1 cellular context compared by ENCODE assay signal in genomic region chr2:47720559-47720958, GRCh38.
TF ChIP-seq lines count a peak whose summit lies in the region.

No MANE protein-coding gene starts in this region.

TF ChIP-seq in WTC11, 78 proteins besides CTCF, POLR2A, EP300 and RAD21 (continued from another document):
- no peak for TF ChIP-seq AFF4 (CRISPR knock-in tag; IDR thresholded peaks at IDR 0.05; ENCODE audit: borderline replicate concordance)
- TF ChIP-seq ZNF532 (CRISPR knock-in tag; IDR thresholded peaks at IDR 0.05; ENCODE audit: borderline replicate concordance): no peak
- no peak for TF ChIP-seq HMGA2 (CRISPR knock-in tag; IDR thresholded peaks at IDR 0.05)
- TF ChIP-seq SOX15 (CRISPR knock-in tag; IDR thresholded peaks at IDR 0.05): no peak
- no peak for TF ChIP-seq ZNF396 (CRISPR knock-in tag; IDR thresholded peaks at IDR 0.05; ENCODE audit: borderline replicate concordance)
- TF ChIP-seq SMAD3 (CRISPR knock-in tag; IDR thresholded peaks at IDR 0.05; ENCODE audit: borderline replicate concordance): no peak
- no peak for TF ChIP-seq ARID4B (CRISPR knock-in tag; IDR thresholded peaks at IDR 0.05; ENCODE audit: borderline replicate concordance)
- no peak for TF ChIP-seq TCF7 (CRISPR knock-in tag; IDR thresholded peaks at IDR 0.05; ENCODE audit: low read depth)
- TF ChIP-seq NR3C1 (CRISPR knock-in tag; conservative IDR thresholded peaks at IDR 0.05; ENCODE audit: low read depth): no peak
- no peak for TF ChIP-seq KAT7 (CRISPR knock-in tag; IDR thresholded peaks at IDR 0.05; ENCODE audit: borderline replicate concordance)
- no peak for TF ChIP-seq ZNF219 (CRISPR knock-in tag; IDR thresholded peaks at IDR 0.05; ENCODE audit: borderline replicate concordance)
- TF ChIP-seq TEAD1 (CRISPR knock-in tag; IDR thresholded peaks at IDR 0.05): no peak
- TF ChIP-seq E2F1 (CRISPR knock-in tag; IDR thresholded peaks at IDR 0.05): no peak
- TF ChIP-seq GRHL2 (CRISPR knock-in tag; IDR thresholded peaks at IDR 0.05; ENCODE audit: insufficient replicate concordance, severe bottlenecking): no peak
TF ChIP-seq in WTC11: peak in this region for 0.
